Comparison of ENCODE assay signal across 10 cellular contexts in genomic region chr2:168912466-168913170, GRCh38. TPM values are rescaled to one million over a fixed set of nuclear protein-coding genes. Genes with fewer than 3 reads are reported as not detected.
DNase-seq lines count a peak whose midpoint lies in the region; ATAC-seq, FAIRE-seq and TF ChIP-seq lines count a peak whose summit lies in the region.
"Had no signal": no experiment of that assay in that cellular context is flagged by ENCODE, and none has a peak within 500 bp of the region (broad histone marks: within the 10 kb centered on the region; RNA-seq: fewer than 3 reads in every experiment).

No MANE protein-coding gene starts in this region.

- in situ Hi-C loops in astrocyte of the cerebellum (cut with HindIII; ENCODE audit: low sequenced_read_pairs), result loop anchor here (10.0 kb wide), 1 partner anchor 588 kb away; no protein-coding TSS in a partner anchor

- ATAC-seq in Right ventricle myocardium superior (ENCODE audit: poor library complexity) (peak; percentile 81), HG03175 (IDR thresholded peaks at IDR 0.05; ENCODE audit: unreplicated experiment) (no peak)

- TF ChIP-seq POLR2A in thyroid gland (IDR thresholded peaks at IDR 0.05) (no peak), H54 (IDR thresholded peaks at IDR 0.05; ENCODE audit: low read depth, low read length) (no peak)

- no peak for TF ChIP-seq CTCF in astrocyte of the cerebellum (IDR thresholded peaks at IDR 0.05; ENCODE audit: low read depth, low read length, missing control alignments)
- TF ChIP-seq CTCF in kidney (IDR thresholded peaks at IDR 0.05; ENCODE audit: borderline replicate concordance, extremely low read depth, insufficient read depth), result no peak
- TF ChIP-seq CTCF in thyroid gland (IDR thresholded peaks at IDR 0.05), result no peak

- H3K27me3 ChIP-seq in thyroid gland, result no peaks in the 10 kb centered on the region

- H3K9ac ChIP-seq in kidney (ENCODE audit: low read length in 2 of 2), result no peak overlapping the region

- H3K4me3 ChIP-seq in astrocyte of the cerebellum (ENCODE audit: low read depth, low read length) (peak overlapping the region; percentile 44), kidney (ENCODE audit: low read length in 2 of 2) (peak overlapping the region; percentile 37 to 42), thyroid gland (replicated peaks in 1 of 3) (no peak overlapping the region)

- intact Hi-C loops in Right ventricle myocardium superior (cut with DNase I) (no loop called here), cardiac septum (cut with DNase I) (no loop called here), kidney (cut with DNase I) (loop anchor here (10.0 kb wide), 2 partner anchors 138 to 568 kb away; no protein-coding TSS in a partner anchor), thyroid gland (cut with DNase I) (no loop called here)

- 29 to 31% methylated on average over 20 of the region's 20 CpGs for WGBS in thyroid gland, 2 donors

- H3K4me1 ChIP-seq in kidney (ENCODE audit: control insufficient read depth in 1 of 2, insufficient read depth in 1 of 2, low read depth in 1 of 2, low read length in 2 of 2) (no peaks in the 10 kb centered on the region), thyroid gland (no peaks in the 10 kb centered on the region)

- DNase-seq in Right ventricle myocardium superior (peak; percentile 56), cardiac septum (ENCODE audit: low spot score) (no peak), astrocyte of the cerebellum (ENCODE audit: low read depth) (peak; percentile 18), kidney (peak; percentile 69), thyroid gland (peak; percentile 64 to 66), H54 (ENCODE audit: insufficient read length, low spot score) (no peak), urothelium cell line (ENCODE audit: low spot score) (no peak)

- FAIRE-seq in kidney (lab: Jason Lieb, UNC), result no peak
- FAIRE-seq in H54 (lab: Jason Lieb, UNC), result no peak
- FAIRE-seq in urothelium cell line (lab: Jason Lieb, UNC), result no peak

- H3K27ac ChIP-seq in kidney (ENCODE audit: low read depth in 2 of 2, low read length in 2 of 2) (no peak overlapping the region), thyroid gland (no peak overlapping the region)

- H3K36me3 ChIP-seq in kidney (ENCODE audit: control insufficient read depth in 1 of 2, insufficient read depth in 2 of 2, low read length in 2 of 2) (no peaks in the 10 kb centered on the region), thyroid gland (no peaks in the 10 kb centered on the region)

- peaks cover 0 to 6% of the 10 kb centered on the region in 2 donors for H3K9me3 ChIP-seq in kidney (ENCODE audit: control insufficient read depth in 1 of 2, low read length in 2 of 2)
- H3K9me3 ChIP-seq in thyroid gland, result no peaks in the 10 kb centered on the region

RNA-seq across cellular contexts. Expression of gene G6PC2, which starts 11.5 kb away (rescaled TPM):
- total RNA-seq in Right ventricle myocardium superior (not detected), cardiac septum (not detected), kidney (not detected), thyroid gland (under 1 TPM in 1 of 4 donors, not detected in 3; 0.29 TPM)
- not detected for polyA plus RNA-seq in kidney (ENCODE audit: insufficient read depth, low read depth, low replicate concordance)
- total RNA-seq: neural crest cell; T-helper 2 cell treated with Interferon-gamma antibody and Interleukin-4, amounts not matched to agents 100 ng/mL and 5 ng/mL, for 36 hours had no signal

RNA-seq across cellular contexts. Expression of gene SPC25, which starts 22.4 kb away (rescaled TPM):
- 0.38 TPM for total RNA-seq in Right ventricle myocardium superior
- total RNA-seq in cardiac septum, result 0.24 TPM
- 0.79 TPM for total RNA-seq in kidney
- polyA plus RNA-seq in kidney (ENCODE audit: insufficient read depth, low read depth, low replicate concordance), result not detected
- 1 to 10 TPM in 1 of 4 donors, not detected in 3; 6.7 TPM for total RNA-seq in thyroid gland

Comparison
In these comparisons a context has a peak if more than half of its experiments do, and no peak if none do; other contexts are left out.
1. DNase-seq: peak in Right ventricle myocardium superior (single experiment), astrocyte of the cerebellum (single experiment), kidney (single experiment) and thyroid gland (2 of 2); none in cardiac septum (single experiment), H54 (single experiment) and urothelium cell line (single experiment).
2. H3K4me3 ChIP-seq: peak in astrocyte of the cerebellum (single experiment) and kidney (2 of 2); none in thyroid gland (0 of 3).